In the genomic region with DNA sequence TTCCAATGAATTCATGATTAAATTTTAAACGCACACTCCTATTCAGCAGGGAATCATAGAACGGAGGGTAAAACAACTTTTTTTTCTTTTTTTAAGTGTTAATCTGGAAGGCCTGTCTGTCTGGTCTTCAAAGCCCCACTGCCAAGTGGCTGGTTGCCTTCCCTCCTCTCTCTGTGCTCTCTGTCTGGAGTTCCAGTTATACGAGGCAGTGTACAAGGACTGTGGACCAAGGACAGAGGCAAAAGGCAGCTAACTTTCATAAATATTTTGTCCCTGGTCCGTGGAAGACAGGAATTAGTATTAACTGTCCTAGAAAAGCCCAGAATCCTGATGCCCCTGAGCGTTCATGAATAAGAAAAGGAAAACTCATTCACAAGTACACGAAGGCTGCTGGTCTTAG, we compare ENCODE assay signal across 7 cellular contexts.
"Had no signal": no experiment of that assay in that cellular context is flagged by ENCODE, and none has a peak within 500 bp of the region (broad histone marks: within the 10 kb centered on the region; RNA-seq: fewer than 3 reads in every experiment).

No MANE protein-coding gene starts in this region.

- FAIRE-seq: G401.6, GM12878, GM12892, GM18507, GM19239 had no signal

- ATAC-seq: GM12878 had no signal

- DNase-seq: GDM1, GF-D8 had no signal

- H3K4me3 ChIP-seq: GM12878 had no signal
